In the genomic region with DNA sequence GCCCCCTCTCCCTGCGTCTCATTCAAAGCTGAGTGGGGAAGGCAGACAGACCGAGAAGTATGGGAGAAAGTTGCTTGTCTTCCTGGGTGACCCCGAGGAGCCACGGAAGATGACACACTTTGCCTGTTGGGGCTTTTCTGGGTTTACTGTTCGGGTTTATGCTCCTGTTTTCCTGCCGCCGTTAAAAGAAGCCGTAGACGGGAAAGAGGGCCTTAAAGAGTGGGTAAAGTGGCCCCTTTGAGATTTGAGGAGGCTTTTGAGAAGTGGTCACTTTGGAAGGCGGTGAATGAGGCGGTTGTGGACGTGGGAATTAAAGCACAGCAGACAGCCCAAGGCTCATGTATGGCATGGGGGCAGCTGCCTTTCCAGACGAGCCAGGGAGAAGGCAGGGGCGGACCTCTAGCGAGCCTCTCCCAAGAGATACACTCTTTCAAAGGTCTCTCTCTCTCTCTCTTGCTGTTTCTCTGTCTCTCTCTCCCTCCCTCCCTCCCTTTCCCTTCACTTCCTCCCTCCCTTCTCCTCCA, we compare ENCODE assay signal across 8 cellular contexts. TPM values are rescaled to one million over a fixed set of nuclear protein-coding genes. Genes with fewer than 3 reads are reported as not detected.
DNase-seq lines count a peak whose midpoint lies in the region; ATAC-seq and TF ChIP-seq lines count a peak whose summit lies in the region.

No MANE protein-coding gene starts in this region.

- no peaks in the 10 kb centered on the region for H3K9me3 Mint-ChIP-seq in activated T-helper 1 cell treated with anti-CD3 and anti-CD28 coated beads, Interleukin-12 subunit alpha, Interleukin-12 subunit beta, Interleukin-2, Interleukin-4 antibody, amounts not matched to agents 30 ng/mL and 10 ng/mL and 1 ng/mL, durations not matched to agents 14 hours and 24 hours and 36 hours

- peaks cover 0 to 44% (median 15%) of the 10 kb centered on the region in 9 donors for H3K4me1 ChIP-seq in heart right ventricle

- H3K27ac ChIP-seq in heart right ventricle = peak overlapping the region; percentile 87 to 98 (median 96)

- peaks cover 0 to 33% (median 0%) of the 10 kb centered on the region in 7 donors for H3K27me3 ChIP-seq in heart right ventricle

- peaks cover 47% of the 10 kb centered on the region for H3K27me3 Mint-ChIP-seq in activated T-helper 1 cell treated with anti-CD3 and anti-CD28 coated beads, Interleukin-12 subunit alpha, Interleukin-12 subunit beta, Interleukin-2, Interleukin-4 antibody, amounts not matched to agents 30 ng/mL and 10 ng/mL and 1 ng/mL, durations not matched to agents 14 hours and 24 hours and 36 hours (ENCODE audit: insufficient read depth)

- peaks cover 16% of the 10 kb centered on the region for H3K4me1 Mint-ChIP-seq in activated T-helper 1 cell treated with anti-CD3 and anti-CD28 coated beads, Interleukin-12 subunit alpha, Interleukin-12 subunit beta, Interleukin-2, Interleukin-4 antibody, amounts not matched to agents 30 ng/mL and 10 ng/mL and 1 ng/mL, durations not matched to agents 14 hours and 24 hours and 36 hours (ENCODE audit: low read depth)

- peak; percentile 21 for DNase-seq in Caki2 (ENCODE audit: low read depth)
- no peak for DNase-seq in activated T-helper 1 cell treated with anti-CD3 and anti-CD28 coated beads, Interleukin-12 subunit alpha, Interleukin-12 subunit beta, Interleukin-2, Interleukin-4 antibody, amounts not matched to agents 30 ng/mL and 10 ng/mL and 1 ng/mL, durations not matched to agents 14 hours and 24 hours and 36 hours (ENCODE audit: low spot score)
- DNase-seq in heart right ventricle = peak in 1 of 2 donors; percentile 16
- no peak for DNase-seq in retinal pigment epithelial cell (ENCODE audit: low read depth)
- no peak for DNase-seq in RPMI8226
- DNase-seq in NCI-H1694 treated with DMSO at 0.1 percent for 48 hours (lab: John Stamatoyannopoulos, UW) = no peak

- H3K27ac Mint-ChIP-seq in activated T-helper 1 cell treated with anti-CD3 and anti-CD28 coated beads, Interleukin-12 subunit alpha, Interleukin-12 subunit beta, Interleukin-2, Interleukin-4 antibody, amounts not matched to agents 30 ng/mL and 10 ng/mL and 1 ng/mL, durations not matched to agents 14 hours and 24 hours and 36 hours = peak overlapping the region; percentile 72

- H3K9me3 ChIP-seq in heart right ventricle = no peaks in the 10 kb centered on the region

- ATAC-seq in GM19438 (IDR thresholded peaks at IDR 0.05; ENCODE audit: low read depth, unreplicated experiment) (peak; percentile 34), HG03565 (IDR thresholded peaks at IDR 0.05; ENCODE audit: unreplicated experiment) (peak; percentile 17), heart right ventricle (peak; percentile 7 to 58 (median 30))

- intact Hi-C loops in activated T-helper 1 cell treated with anti-CD3 and anti-CD28 coated beads, Interleukin-12 subunit alpha, Interleukin-12 subunit beta, Interleukin-2, Interleukin-4 antibody, amounts not matched to agents 30 ng/mL and 10 ng/mL and 1 ng/mL, durations not matched to agents 14 hours and 24 hours and 36 hours (cut with micrococcal nuclease) = loop anchor here (2.0 to 5.0 kb wide), 3 partner anchors 51 to 566 kb away; partner anchors contain the start of genes COG6, NHLRC3 and PROSER1
- intact Hi-C loops in heart right ventricle (cut with DNase I) = loop anchor here in 7 of 10 donors (2.0 to 5.0 kb wide), 7 partner anchors 151 to 456 kb away; no protein-coding TSS in a partner anchor

- no peaks in the 10 kb centered on the region for H3K36me3 Mint-ChIP-seq in activated T-helper 1 cell treated with anti-CD3 and anti-CD28 coated beads, Interleukin-12 subunit alpha, Interleukin-12 subunit beta, Interleukin-2, Interleukin-4 antibody, amounts not matched to agents 30 ng/mL and 10 ng/mL and 1 ng/mL, durations not matched to agents 14 hours and 24 hours and 36 hours (ENCODE audit: low read depth)

- in situ Hi-C loops in Caki2 (cut with HindIII; ENCODE audit: low pct_unique_long_range_greater_than_20kb, low sequenced_read_pairs) = no loop called here

- H3K4me3 ChIP-seq in heart right ventricle = peak overlapping the region; percentile 69 to 96 (median 90)
- H3K4me3 ChIP-seq in retinal pigment epithelial cell (ENCODE audit: low read length) = peak overlapping the region; percentile 90

- H3K4me3 Mint-ChIP-seq in activated T-helper 1 cell treated with anti-CD3 and anti-CD28 coated beads, Interleukin-12 subunit alpha, Interleukin-12 subunit beta, Interleukin-2, Interleukin-4 antibody, amounts not matched to agents 30 ng/mL and 10 ng/mL and 1 ng/mL, durations not matched to agents 14 hours and 24 hours and 36 hours = peak overlapping the region; percentile 83

- no peak for TF ChIP-seq CTCF in heart right ventricle (IDR thresholded peaks at IDR 0.05)
- TF ChIP-seq CTCF in retinal pigment epithelial cell (conservative IDR thresholded peaks at IDR 0.05; ENCODE audit: low read depth, low read length) = no peak

- 1% methylated on average over 15 of the region's 15 CpGs for WGBS in heart right ventricle, 2 donors

- no peaks in the 10 kb centered on the region for H3K36me3 ChIP-seq in heart right ventricle

RNA-seq across cellular contexts. Expression of gene LHFPL6, which starts 0.5 kb away (rescaled TPM):
- total RNA-seq in Caki2 (2014; rRNA removed; shearing (Covaris generic); ENCODE audit: low replicate concordance) = 1.7 and 3.1 TPM in 2 replicates
- 4.2 and 4.8 TPM in 2 replicates for total RNA-seq in activated T-helper 1 cell treated with anti-CD3 and anti-CD28 coated beads, Interleukin-12 subunit alpha, Interleukin-12 subunit beta, Interleukin-2, Interleukin-4 antibody, amounts not matched to agents 30 ng/mL and 10 ng/mL and 1 ng/mL, durations not matched to agents 14 hours and 24 hours and 36 hours
- 10 to 100 TPM; 41.5 to 65.8 (median 58.2) TPM for total RNA-seq in heart right ventricle
- 10 to 100 TPM; 44.3 to 50.8 TPM for polyA plus RNA-seq in heart right ventricle

RNA-seq across cellular contexts. Expression of gene COG6, which starts 52.0 kb away (rescaled TPM):
- 9.3 and 15.3 TPM in 2 replicates for total RNA-seq in Caki2 (2014; rRNA removed; shearing (Covaris generic); ENCODE audit: low replicate concordance)
- 25.6 and 31.8 TPM in 2 replicates for total RNA-seq in activated T-helper 1 cell treated with anti-CD3 and anti-CD28 coated beads, Interleukin-12 subunit alpha, Interleukin-12 subunit beta, Interleukin-2, Interleukin-4 antibody, amounts not matched to agents 30 ng/mL and 10 ng/mL and 1 ng/mL, durations not matched to agents 14 hours and 24 hours and 36 hours
- total RNA-seq in heart right ventricle = 10 to 100 TPM; 24.1 to 48.3 (median 30.3) TPM
- polyA plus RNA-seq in heart right ventricle = 1 to 10 TPM; 7.0 to 7.2 TPM
